Comparison of ENCODE assay signal across 11 cellular contexts in the genomic region with DNA sequence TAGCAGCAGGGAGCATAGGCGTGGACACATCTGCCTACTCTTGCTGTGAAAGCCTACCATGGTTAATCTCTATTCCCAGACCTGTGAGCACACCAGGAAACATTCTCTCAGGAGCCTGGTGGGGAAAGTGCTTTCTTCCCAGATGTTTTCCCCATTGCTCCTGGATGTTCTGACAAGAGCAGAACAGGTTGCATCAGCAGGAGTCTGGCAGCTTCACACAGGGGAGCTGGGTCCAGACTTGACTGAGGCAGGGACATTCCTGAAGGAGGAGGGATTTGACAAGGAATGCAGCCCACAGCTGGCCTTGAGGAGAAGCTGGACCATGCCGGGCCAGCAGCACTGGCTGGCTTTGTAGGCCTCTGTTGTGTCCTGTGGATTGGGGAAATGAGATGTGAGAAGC. TPM values are rescaled to one million over a fixed set of nuclear protein-coding genes. Genes with fewer than 3 reads are reported as not detected.
DNase-seq lines count a peak whose midpoint lies in the region; ATAC-seq and TF ChIP-seq lines count a peak whose summit lies in the region.
"Had no signal": no experiment of that assay in that cellular context is flagged by ENCODE, and none has a peak within 500 bp of the region (broad histone marks: within the 10 kb centered on the region; RNA-seq: fewer than 3 reads in every experiment).

No MANE protein-coding gene starts in this region.

- H3K27ac ChIP-seq in prostate gland (peak overlapping the region; percentile 34 to 63), osteoblast (ENCODE audit: low read depth, low read length) (no peak overlapping the region)

- H3K4me2 ChIP-seq in osteoblast (ENCODE audit: insufficient read depth, low read length): no peak overlapping the region

- DNase-seq in GM04503 (ENCODE audit: low read depth) (peak; percentile 48), fibroblast of villous mesenchyme (ENCODE audit: low read depth) (peak; percentile 73), prostate gland (ENCODE audit: low spot score) (peak; percentile 63), OCI-M2 (lab: John Stamatoyannopoulos, UW; ENCODE audit: unreplicated experiment) (no peak), osteoblast (ENCODE audit: insufficient read length, low spot score, missing footprints) (no peak), NCI-H2107 (lab: John Stamatoyannopoulos, UW) (no peak)
- DNase-seq in activated effector memory CD4-positive, alpha-beta T cell treated with anti-CD3 and anti-CD28 coated beads, Interleukin-2, amount 50 U/mL, for 16 hours: no peak
- DNase-seq: activated effector memory CD4-positive, alpha-beta T cell treated with Interleukin-2 at 50 U/mL for 16 hours; DMS79 had no signal

- no peaks in the 10 kb centered on the region for H3K79me2 ChIP-seq in osteoblast (ENCODE audit: insufficient read depth, low read length)

- no peaks in the 10 kb centered on the region for H3K27me3 ChIP-seq in prostate gland (replicated peaks; ENCODE audit: insufficient read depth)
- no peaks in the 10 kb centered on the region for H3K27me3 ChIP-seq in osteoblast (ENCODE audit: insufficient read depth, low read length)

- H3K4me1 Mint-ChIP-seq in activated T-helper 17 cell treated with anti-CD3 and anti-CD28 coated beads, Interleukin-2, amount 50 U/mL, for 72 hours: no peaks in the 10 kb centered on the region

- H3K4me1 ChIP-seq in prostate gland (replicated peaks) (no peaks in the 10 kb centered on the region), osteoblast (ENCODE audit: insufficient read depth, low read length) (peaks cover 3% of the 10 kb centered on the region)

- 49% methylated on average over 2 of the region's 2 CpGs for WGBS in prostate gland

- no peaks in the 10 kb centered on the region for H3K27me3 Mint-ChIP-seq in activated T-helper 17 cell treated with anti-CD3 and anti-CD28 coated beads, Interleukin-2, amount 50 U/mL, for 72 hours
- H3K27me3 Mint-ChIP-seq: dendritic cell treated with granulocyte-macrophage colony-stimulating factor and Interleukin-4, amounts not matched to agents 40 ng/mL and 50 ng/mL, for 4 days had no signal

- no peaks in the 10 kb centered on the region for H3K9me3 Mint-ChIP-seq in activated T-helper 17 cell treated with anti-CD3 and anti-CD28 coated beads, Interleukin-2, amount 50 U/mL, for 72 hours
- H3K9me3 Mint-ChIP-seq: dendritic cell treated with granulocyte-macrophage colony-stimulating factor and Interleukin-4, amounts not matched to agents 40 ng/mL and 50 ng/mL, for 4 days had no signal

- H3K9me3 ChIP-seq in prostate gland: no peaks in the 10 kb centered on the region
- H3K9me3 ChIP-seq in osteoblast (ENCODE audit: low read depth, low read length): no peaks in the 10 kb centered on the region

- intact Hi-C loops in prostate gland (cut with DNase I): no loop called here

- no peaks in the 10 kb centered on the region for H3K36me3 ChIP-seq in prostate gland
- H3K36me3 ChIP-seq in osteoblast (ENCODE audit: insufficient read depth, low read length): peaks cover 3% of the 10 kb centered on the region

- no peak overlapping the region for H2AFZ ChIP-seq in osteoblast (ENCODE audit: low read length)

- H3K4me3 Mint-ChIP-seq in activated T-helper 17 cell treated with anti-CD3 and anti-CD28 coated beads, Interleukin-2, amount 50 U/mL, for 72 hours: no peak overlapping the region
- H3K4me3 Mint-ChIP-seq: dendritic cell treated with granulocyte-macrophage colony-stimulating factor and Interleukin-4, amounts not matched to agents 40 ng/mL and 50 ng/mL, for 4 days had no signal

- H3K36me3 Mint-ChIP-seq in activated T-helper 17 cell treated with anti-CD3 and anti-CD28 coated beads, Interleukin-2, amount 50 U/mL, for 72 hours (ENCODE audit: low read depth): no peaks in the 10 kb centered on the region

- TF ChIP-seq CTCF in fibroblast of villous mesenchyme (IDR thresholded peaks at IDR 0.05; ENCODE audit: insufficient read depth, low read depth, low read length) (no peak), prostate gland (IDR thresholded peaks at IDR 0.05) (no peak), osteoblast (IDR thresholded peaks at IDR 0.05; ENCODE audit: extremely low read depth, low read depth, low read length) (no peak)

- no peak for ATAC-seq in activated T-helper 17 cell treated with anti-CD3 and anti-CD28 coated beads, Interleukin-2, amount 50 U/mL, for 72 hours (replicated peaks)

- TF ChIP-seq POLR2A in prostate gland (IDR thresholded peaks at IDR 0.05): no peak

- H3K27ac Mint-ChIP-seq in activated T-helper 17 cell treated with anti-CD3 and anti-CD28 coated beads, Interleukin-2, amount 50 U/mL, for 72 hours: peak overlapping the region; percentile 36
- H3K27ac Mint-ChIP-seq: dendritic cell treated with granulocyte-macrophage colony-stimulating factor and Interleukin-4, amounts not matched to agents 40 ng/mL and 50 ng/mL, for 4 days had no signal

- no peaks in the 10 kb centered on the region for H4K20me1 ChIP-seq in osteoblast (ENCODE audit: insufficient read depth, low read length)

- no peak overlapping the region for H3K4me3 ChIP-seq in fibroblast of villous mesenchyme (ENCODE audit: low read depth, low read length)
- no peak overlapping the region for H3K4me3 ChIP-seq in prostate gland
- H3K4me3 ChIP-seq in osteoblast (ENCODE audit: insufficient read depth, low read length): no peak overlapping the region

RNA-seq across cellular contexts. Expression of a gene that starts 21.0 kb away (rescaled TPM):
- under 1 TPM in 1 of 2 donors, not detected in 1; 0.32 TPM for total RNA-seq in activated T-helper 17 cell treated with anti-CD3 and anti-CD28 coated beads, Interleukin-2, amount 50 U/mL, for 72 hours
- total RNA-seq in fibroblast of villous mesenchyme: 0.86 TPM in 1 of 2 replicates, not detected in the other
- total RNA-seq in prostate gland: 1 to 10 TPM; 4.1 to 5.4 TPM
- total RNA-seq in osteoblast: 0.29 TPM in 1 of 2 replicates, not detected in the other

RNA-seq across cellular contexts. Expression of a gene that starts 34.1 kb away (rescaled TPM):
- total RNA-seq in activated T-helper 17 cell treated with anti-CD3 and anti-CD28 coated beads, Interleukin-2, amount 50 U/mL, for 72 hours: 10 to 100 TPM in 1 of 2 donors, 1 to 10 TPM in 1; 9.4 to 26.5 TPM
- 18.7 and 20.7 TPM in 2 replicates for total RNA-seq in fibroblast of villous mesenchyme
- 10 to 100 TPM; 27.7 to 55.7 TPM for total RNA-seq in prostate gland
- 18.6 and 20.6 TPM in 2 replicates for total RNA-seq in osteoblast

RNA-seq across cellular contexts. Expression of a gene that starts 57.2 kb away (rescaled TPM):
- 10 to 100 TPM; 24.7 to 59.4 TPM for total RNA-seq in activated T-helper 17 cell treated with anti-CD3 and anti-CD28 coated beads, Interleukin-2, amount 50 U/mL, for 72 hours
- 18.6 and 22.5 TPM in 2 replicates for total RNA-seq in fibroblast of villous mesenchyme
- 10 to 100 TPM; 25.4 to 31.1 TPM for total RNA-seq in prostate gland
- total RNA-seq in osteoblast: 10.3 and 15.6 TPM in 2 replicates

Comparison
In these comparisons a context has a peak if more than half of its experiments do, and no peak if none do; other contexts are left out.
1. DNase-seq: peak in GM04503 (single experiment), fibroblast of villous mesenchyme (single experiment) and prostate gland (single experiment); none in OCI-M2 (single experiment), osteoblast (single experiment), NCI-H2107 (single experiment) and activated effector memory CD4-positive, alpha-beta T cell treated with anti-CD3 and anti-CD28 coated beads, Interleukin-2, amount 50 U/mL, for 16 hours (single experiment).